1 cellular context compared by ENCODE assay signal in genomic region chr6:351867-352289, GRCh38.
A peak's percentile ranks its signal among the peaks of the same experiment; 100 is the strongest.
TF ChIP-seq lines count a peak whose summit lies in the region.

No MANE protein-coding gene starts in this region.

TF ChIP-seq in K562, 482 proteins besides CTCF, POLR2A, EP300 and RAD21:
- TF ChIP-seq HMG20A (CRISPR knock-in tag; conservative IDR thresholded peaks at IDR 0.05) (no peak), POLR2G (IDR thresholded peaks at IDR 0.05; ENCODE audit: low read depth, low read length) (0 out of 2 replicates have a peak, but pooled peaks have one; percentile 8)
